1 cellular context compared by ENCODE assay signal in genomic region chr12:576613-577110, GRCh38.
TF ChIP-seq lines count a peak whose summit lies in the region.

No MANE protein-coding gene starts in this region.

TF ChIP-seq in HepG2, 621 proteins besides CTCF, POLR2A, EP300 and RAD21 (continued from another document):
- TF ChIP-seq ZBTB33 (CRISPR knock-in tag; IDR thresholded peaks at IDR 0.05) = no peak
- no peak for TF ChIP-seq BRCA1 (CRISPR knock-in tag; IDR thresholded peaks at IDR 0.05)
- no peak for TF ChIP-seq ZNF460 (CRISPR knock-in tag; IDR thresholded peaks at IDR 0.05; ENCODE audit: borderline replicate concordance)
- no peak for TF ChIP-seq AHR (CRISPR knock-in tag; IDR thresholded peaks at IDR 0.05)
- TF ChIP-seq GLI4 (CRISPR knock-in tag; IDR thresholded peaks at IDR 0.05; ENCODE audit: borderline replicate concordance) = 0 out of 2 replicates have a peak, but pooled peaks have one; percentile 13
- TF ChIP-seq ZC3H13 (CRISPR knock-in tag; IDR thresholded peaks at IDR 0.05) = no peak
- peak; percentile 18; the same call in 1 of the 2 replicates for TF ChIP-seq PLSCR1 (CRISPR knock-in tag; IDR thresholded peaks at IDR 0.05; ENCODE audit: borderline replicate concordance)
- peak; percentile 3 for TF ChIP-seq ZNF781 (CRISPR knock-in tag; IDR thresholded peaks at IDR 0.05; ENCODE audit: borderline replicate concordance, not compliant biosample characterization)
- TF ChIP-seq ZNF343 (CRISPR knock-in tag; IDR thresholded peaks at IDR 0.05) = 0 out of 2 replicates have a peak, but pooled peaks have one; percentile 26
- no peak for TF ChIP-seq EHMT2 (IDR thresholded peaks at IDR 0.05; ENCODE audit: borderline replicate concordance, low read depth, low read length)
- TF ChIP-seq IRF1 (CRISPR knock-in tag; IDR thresholded peaks at IDR 0.05; ENCODE audit: low read depth) = no peak
- TF ChIP-seq FOXA1 (IDR thresholded peaks at IDR 0.05) = no peak
- TF ChIP-seq FOXA1 (CRISPR knock-in tag; IDR thresholded peaks at IDR 0.05) = 0 out of 2 replicates have a peak, but pooled peaks have one; percentile 0
- no peak for TF ChIP-seq CC2D1A (CRISPR knock-in tag; IDR thresholded peaks at IDR 0.05)
- 0 out of 2 replicates have a peak, but pooled peaks have one; percentile 23 for TF ChIP-seq ZNF558 (CRISPR knock-in tag; IDR thresholded peaks at IDR 0.05; ENCODE audit: borderline replicate concordance)
- TF ChIP-seq ZSCAN29 (CRISPR knock-in tag; conservative IDR thresholded peaks at IDR 0.05) = 0 out of 2 replicates have a peak, but pooled peaks have one; percentile 0
- 0 out of 2 replicates have a peak, but pooled peaks have one; percentile 4 for TF ChIP-seq POLR2AphosphoS5 (IDR thresholded peaks at IDR 0.05; ENCODE audit: low read depth, low read length)
- TF ChIP-seq ZNF431 (CRISPR knock-in tag; IDR thresholded peaks at IDR 0.05; ENCODE audit: borderline replicate concordance, low read depth) = no peak
- no peak for TF ChIP-seq FOXK1 (CRISPR knock-in tag; IDR thresholded peaks at IDR 0.05; ENCODE audit: borderline replicate concordance, low read depth)
- TF ChIP-seq ZNF34 (CRISPR knock-in tag; IDR thresholded peaks at IDR 0.05; ENCODE audit: borderline replicate concordance) = no peak
- no peak for TF ChIP-seq MIER3 (CRISPR knock-in tag; IDR thresholded peaks at IDR 0.05; ENCODE audit: borderline replicate concordance)
- TF ChIP-seq ZNF18 (CRISPR knock-in tag; IDR thresholded peaks at IDR 0.05; ENCODE audit: insufficient replicate concordance) = no peak
- no peak for TF ChIP-seq PRMT3 (CRISPR knock-in tag; IDR thresholded peaks at IDR 0.05; ENCODE audit: borderline replicate concordance, low read depth)
- TF ChIP-seq ZNF782 (CRISPR knock-in tag; IDR thresholded peaks at IDR 0.05; ENCODE audit: borderline replicate concordance) = no peak
